Comparison of ENCODE assay signal across 8 cellular contexts in genomic region chr4:86593726-86594558, GRCh38. TPM values are rescaled to one million over a fixed set of nuclear protein-coding genes. Genes with fewer than 3 reads are reported as not detected.
DNase-seq lines count a peak whose midpoint lies in the region; ATAC-seq and TF ChIP-seq lines count a peak whose summit lies in the region.

A gene with protein sequence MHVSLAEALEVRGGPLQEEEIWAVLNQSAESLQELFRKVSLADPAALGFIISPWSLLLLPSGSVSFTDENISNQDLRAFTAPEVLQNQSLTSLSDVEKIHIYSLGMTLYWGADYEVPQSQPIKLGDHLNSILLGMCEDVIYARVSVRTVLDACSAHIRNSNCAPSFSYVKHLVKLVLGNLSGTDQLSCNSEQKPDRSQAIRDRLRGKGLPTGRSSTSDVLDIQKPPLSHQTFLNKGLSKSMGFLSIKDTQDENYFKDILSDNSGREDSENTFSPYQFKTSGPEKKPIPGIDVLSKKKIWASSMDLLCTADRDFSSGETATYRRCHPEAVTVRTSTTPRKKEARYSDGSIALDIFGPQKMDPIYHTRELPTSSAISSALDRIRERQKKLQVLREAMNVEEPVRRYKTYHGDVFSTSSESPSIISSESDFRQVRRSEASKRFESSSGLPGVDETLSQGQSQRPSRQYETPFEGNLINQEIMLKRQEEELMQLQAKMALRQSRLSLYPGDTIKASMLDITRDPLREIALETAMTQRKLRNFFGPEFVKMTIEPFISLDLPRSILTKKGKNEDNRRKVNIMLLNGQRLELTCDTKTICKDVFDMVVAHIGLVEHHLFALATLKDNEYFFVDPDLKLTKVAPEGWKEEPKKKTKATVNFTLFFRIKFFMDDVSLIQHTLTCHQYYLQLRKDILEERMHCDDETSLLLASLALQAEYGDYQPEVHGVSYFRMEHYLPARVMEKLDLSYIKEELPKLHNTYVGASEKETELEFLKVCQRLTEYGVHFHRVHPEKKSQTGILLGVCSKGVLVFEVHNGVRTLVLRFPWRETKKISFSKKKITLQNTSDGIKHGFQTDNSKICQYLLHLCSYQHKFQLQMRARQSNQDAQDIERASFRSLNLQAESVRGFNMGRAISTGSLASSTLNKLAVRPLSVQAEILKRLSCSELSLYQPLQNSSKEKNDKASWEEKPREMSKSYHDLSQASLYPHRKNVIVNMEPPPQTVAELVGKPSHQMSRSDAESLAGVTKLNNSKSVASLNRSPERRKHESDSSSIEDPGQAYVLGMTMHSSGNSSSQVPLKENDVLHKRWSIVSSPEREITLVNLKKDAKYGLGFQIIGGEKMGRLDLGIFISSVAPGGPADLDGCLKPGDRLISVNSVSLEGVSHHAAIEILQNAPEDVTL (N-terminal part only) (plus strand): TSS chr4:86594315. CDS start chr4:86635257, 40,942 bp downstream.

- ATAC-seq in GM18520 (IDR thresholded peaks at IDR 0.05; ENCODE audit: unreplicated experiment) (peak; percentile 98), HG03060 (IDR thresholded peaks at IDR 0.05; ENCODE audit: low read depth, unreplicated experiment) (peak; percentile 97)

- peak within 1 kb of the TSS; percentile 90 for H3K4me3 ChIP-seq in kidney epithelial cell (ENCODE audit: low read depth, low read length)

- no peaks in the 10 kb centered on the region for H3K36me3 ChIP-seq in kidney epithelial cell (ENCODE audit: control insufficient read depth, insufficient read depth, low read length)

- DNase-seq in 8988T (peak; percentile 67), NCI-H2196 (lab: John Stamatoyannopoulos, UW; ENCODE audit: unreplicated experiment) (peak; percentile 87), kidney epithelial cell (ENCODE audit: low read depth) (peak; percentile 94)
- peak; percentile 54 for DNase-seq in activated CD4-positive, CD25-positive, alpha-beta regulatory T cell treated with anti-CD3 and anti-CD28 coated beads, Interleukin-2, amount 50 U/mL, for 72 hours
- peak; percentile 47 to 69 (median 52) for DNase-seq in stimulated activated CD4-positive, alpha-beta T cell treated with anti-CD3 and anti-CD28 coated beads, Interleukin-12 subunit alpha, Interleukin-12 subunit beta, amount 100 ng/mL, for 48 hours (ENCODE audit: low read depth in 2 of 3, low spot score in 1 of 3)

- H3K27me3 ChIP-seq in kidney epithelial cell (ENCODE audit: control insufficient read depth, insufficient read depth, low read length): no peaks in the 10 kb centered on the region

- peak within 1 kb of the TSS; percentile 87 for H3K27ac ChIP-seq in cingulate gyrus (ENCODE audit: low read depth, low read length)

- no peak for TF ChIP-seq CTCF in kidney epithelial cell (IDR thresholded peaks at IDR 0.05; ENCODE audit: insufficient read depth, low read length, poor library complexity, severe bottlenecking)

RNA-seq across cellular contexts. Expression of the gene that starts here (rescaled TPM):
- total RNA-seq in kidney epithelial cell: 18.9 and 20.1 TPM in 2 replicates

Comparison
In these comparisons a context has a peak if more than half of its experiments do, and no peak if none do; other contexts are left out.
1. Peak in every context shown above with its lines: DNase-seq, ATAC-seq, H3K4me3 ChIP-seq and H3K27ac ChIP-seq.